ENCODE assay signal across 9 cellular contexts in genomic region chr13:85254641-85255040, GRCh38.
"Had no signal": no experiment of that assay in that cellular context is flagged by ENCODE, and none has a peak within 500 bp of the region (broad histone marks: within the 10 kb centered on the region; RNA-seq: fewer than 3 reads in every experiment).

No MANE protein-coding gene starts in this region.

- FAIRE-seq: HTR-8/SVneo had no signal

- H3K36me3 ChIP-seq: HAP-1 had no signal

- ATAC-seq: HCT116 had no signal

- DNase-seq: GM23248, GOT3, H7, HFFc6, IMR-90 had no signal

- H3K27ac ChIP-seq: GM23248, HL-60 had no signal

- H3K4me3 ChIP-seq: GM23248, HAP-1 had no signal

- H3K9me3 ChIP-seq: HAP-1 had no signal

- H3K4me1 ChIP-seq: HAP-1 had no signal
